ENCODE assay signal across 8 cellular contexts in the genomic region with DNA sequence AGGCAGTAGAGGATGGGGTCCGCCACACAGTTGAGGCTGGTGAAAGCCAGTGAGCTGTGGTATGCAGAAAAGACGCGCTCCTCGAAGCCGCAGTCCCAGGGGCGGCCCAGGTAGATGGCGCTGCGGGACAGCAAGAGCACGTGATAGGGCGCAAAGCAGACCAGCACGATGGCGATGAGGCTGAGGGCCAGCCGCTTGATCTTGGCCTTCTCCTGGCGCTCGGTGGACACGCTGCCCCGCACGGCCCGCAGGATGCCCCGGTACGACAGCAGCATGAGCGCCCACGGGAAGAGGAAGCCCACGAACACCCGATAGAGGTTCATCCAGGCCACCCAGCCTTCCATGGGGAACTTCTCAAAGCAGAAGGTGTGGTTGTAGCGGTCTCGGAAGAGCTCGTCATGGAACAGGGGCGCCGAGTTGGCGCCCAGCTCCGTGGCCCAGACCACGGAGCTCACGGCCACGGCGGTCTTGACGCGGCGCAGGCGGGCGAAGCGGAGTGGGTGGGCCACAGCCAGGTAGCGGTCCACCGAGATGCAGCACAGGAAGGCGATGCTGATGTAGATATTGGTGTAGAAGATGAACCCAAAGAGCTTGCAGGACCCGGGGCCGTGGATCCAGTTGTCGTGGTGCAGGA. TPM values are rescaled to one million over a fixed set of nuclear protein-coding genes. Genes with fewer than 3 reads are reported as not detected.
A peak's percentile ranks its signal among the peaks of the same experiment; 100 is the strongest.
DNase-seq lines count a peak whose midpoint lies in the region; ATAC-seq and TF ChIP-seq lines count a peak whose summit lies in the region.

No MANE protein-coding gene starts in this region.

- H3K36me3 ChIP-seq in PC-3 (ENCODE audit: low read depth, low read length) = no peaks in the 10 kb centered on the region
- H3K36me3 ChIP-seq in mesendoderm (ENCODE audit: control insufficient read depth, insufficient read depth, low read length) = no peaks in the 10 kb centered on the region

- intact Hi-C loops in PC-3 (cut with micrococcal nuclease) = no loop called here

- H3F3A ChIP-seq in PC-3 (ENCODE audit: low read length, unreplicated experiment) = no peaks in the 10 kb centered on the region

- WGBS in mesendoderm (ENCODE audit: extremely low coverage, insufficient coverage, low lambda C conversion rate) = no CpG with 5 or more reads among the region's 48 CpGs

- no peaks in the 10 kb centered on the region for H3K79me1 ChIP-seq in mesendoderm (ENCODE audit: low read length)

- H3K18ac ChIP-seq in mesendoderm (ENCODE audit: low read length) = no peak overlapping the region

- no peak overlapping the region for H3K23ac ChIP-seq in mesendoderm (ENCODE audit: low read length)

- no peak overlapping the region for H2BK15ac ChIP-seq in mesendoderm (replicated peaks; ENCODE audit: low read depth)

- H2BK5ac ChIP-seq in mesendoderm (ENCODE audit: low read length) = no peak overlapping the region

- no TSS peak for BruUV-seq in PC-3 (replicated peaks; lab: Mats Ljungman, UMichigan)

- H3K4me3 ChIP-seq in PC-3 (ENCODE audit: low read length) (no peak overlapping the region), mesendoderm (ENCODE audit: low read length) (no peak overlapping the region)

- H3K27me3 ChIP-seq in PC-3 (ENCODE audit: low read length) = no peaks in the 10 kb centered on the region
- H3K27me3 ChIP-seq in mesendoderm (ENCODE audit: insufficient read depth, low read length, poor library complexity) = no peaks in the 10 kb centered on the region

- H3K4ac ChIP-seq in mesendoderm (ENCODE audit: low read depth, low read length) = no peak overlapping the region

- H3K4me2 ChIP-seq in PC-3 (ENCODE audit: low read length) (no peak overlapping the region), mesendoderm (ENCODE audit: low read length) (no peak overlapping the region)

- DNase-seq in NCI-H524 (lab: John Stamatoyannopoulos, UW) = peak; percentile 37 to 69
- no peak for DNase-seq in NCI-H524 treated with DMSO at 0.1 percent for 48 hours (lab: John Stamatoyannopoulos, UW)
- no peak for DNase-seq in PC-3
- peak; percentile 57 for DNase-seq in astrocyte of the hippocampus (ENCODE audit: low read depth, low spot score)
- DNase-seq in mesendoderm = peak; percentile 77
- DNase-seq in cerebellar cortex (ENCODE audit: low spot score) = no peak
- no peak for DNase-seq in inferior parietal cortex (ENCODE audit: extremely low spot score)

- H4K5ac ChIP-seq in mesendoderm (ENCODE audit: low read length) = no peak overlapping the region

- no peaks in the 10 kb centered on the region for H3K9me3 ChIP-seq in PC-3 (ENCODE audit: low read length)

- no peak overlapping the region for H2BK120ac ChIP-seq in mesendoderm (ENCODE audit: low read depth, low read length)

- H4K20me1 ChIP-seq in PC-3 (ENCODE audit: low read length) = no peaks in the 10 kb centered on the region

- H4K8ac ChIP-seq in mesendoderm (ENCODE audit: low read depth, low read length) = no peak overlapping the region

- H2AFZ ChIP-seq in PC-3 (ENCODE audit: low read length) = no peak overlapping the region

- 0 out of 2 replicates have a peak, but pooled peaks have one; percentile 24 for TF ChIP-seq CTCF in PC-3 (conservative IDR thresholded peaks at IDR 0.05; ENCODE audit: low read depth, low read length)

- H2AK5ac ChIP-seq in mesendoderm (ENCODE audit: low read length) = no peak overlapping the region

- H3K4me1 ChIP-seq in PC-3 (ENCODE audit: insufficient read depth, low read length) (peaks cover 8% of the 10 kb centered on the region), mesendoderm (ENCODE audit: control insufficient read depth, low read depth, low read length) (no peaks in the 10 kb centered on the region)

- CTCF ChIA-PET in PC-3 (lab: Charles Lee) = interaction anchor here (0.6 kb wide), 1 partner anchor 78 kb away, joined by 3 read pairs; no protein-coding TSS in a partner anchor

- POLR2A ChIA-PET in PC-3 (lab: Charles Lee; ENCODE audit: unreplicated experiment) = interaction anchor here (0.6 kb wide), 1 partner anchor 50 kb away, joined by 3 read pairs; no protein-coding TSS in a partner anchor

- H3K56ac ChIP-seq in mesendoderm (ENCODE audit: low read length) = no peak overlapping the region

- no peaks in the 10 kb centered on the region for H3K9me2 ChIP-seq in PC-3 (replicated peaks; ENCODE audit: low read length)

- H3K9ac ChIP-seq in PC-3 (ENCODE audit: low read length) (no peak overlapping the region), mesendoderm (ENCODE audit: low read length) (no peak overlapping the region)

- no peaks in the 10 kb centered on the region for H3K79me2 ChIP-seq in PC-3 (ENCODE audit: low read length)
- no peaks in the 10 kb centered on the region for H3K79me2 ChIP-seq in mesendoderm (ENCODE audit: control insufficient read depth, insufficient read depth, low read length)

- ATAC-seq in PC-3 = no peak
- ATAC-seq in GM18498 (IDR thresholded peaks at IDR 0.05; ENCODE audit: unreplicated experiment) = no peak

- H3K27ac ChIP-seq in PC-3 (ENCODE audit: low read length) (no peak overlapping the region), mesendoderm (ENCODE audit: low read depth, low read length) (no peak overlapping the region)

RNA-seq across cellular contexts. Expression of a gene that starts 6.5 kb away (rescaled TPM):
- total RNA-seq in PC-3 (2014; rRNA removed) = 9.4 and 10.1 TPM in 2 replicates
- polyA plus RNA-seq in mesendoderm (2013, experiment 1 of 2) = 7.5 TPM
- 7.5 TPM for polyA plus RNA-seq in mesendoderm (2013, experiment 2 of 2)

RNA-seq across cellular contexts. Expression of a gene that starts 10.9 kb away (rescaled TPM):
- 3.1 and 3.7 TPM in 2 replicates for total RNA-seq in PC-3 (2014; rRNA removed)
- polyA plus RNA-seq in mesendoderm (2013, experiment 1 of 2) = 0.14 TPM
- 0.10 TPM for polyA plus RNA-seq in mesendoderm (2013, experiment 2 of 2)

RNA-seq across cellular contexts. Expression of a gene that starts 48.1 kb away (rescaled TPM):
- total RNA-seq in PC-3 (2014; rRNA removed) = 28.9 and 37.8 TPM in 2 replicates
- 5.3 TPM for polyA plus RNA-seq in mesendoderm (2013, experiment 1 of 2)
- polyA plus RNA-seq in mesendoderm (2013, experiment 2 of 2) = 5.6 TPM

Comparison
In these comparisons a context has a peak if more than half of its experiments do, and no peak if none do; other contexts are left out.
1. DNase-seq: peak in NCI-H524 (2 of 2), astrocyte of the hippocampus (single experiment) and mesendoderm (single experiment); none in NCI-H524 treated with DMSO at 0.1 percent for 48 hours (single experiment), PC-3 (single experiment), cerebellar cortex (single experiment) and inferior parietal cortex (single experiment).